In genomic region chr7:109479388-109479787, GRCh38 we compare ENCODE assay signal across 18 cellular contexts.
DNase-seq lines count a peak whose midpoint lies in the region; ATAC-seq, FAIRE-seq and TF ChIP-seq lines count a peak whose summit lies in the region.
"Had no signal": no experiment of that assay in that cellular context is flagged by ENCODE, and none has a peak within 500 bp of the region (broad histone marks: within the 10 kb centered on the region; RNA-seq: fewer than 3 reads in every experiment).

No MANE protein-coding gene starts in this region.

- no peak for ATAC-seq in GM18867 (IDR thresholded peaks at IDR 0.05; ENCODE audit: unreplicated experiment)
- ATAC-seq: CD8-positive, alpha-beta T cell; naive thymus-derived CD4-positive, alpha-beta T cell had no signal

- TF ChIP-seq CTCF in hepatocyte (IDR thresholded peaks at IDR 0.05; ENCODE audit: poor library complexity), result peak; percentile 18

- H3K4me2 ChIP-seq in hepatocyte, result no peak overlapping the region

- TF ChIP-seq POLR2A in H54 (IDR thresholded peaks at IDR 0.05; ENCODE audit: low read depth, low read length), result no peak

- H3K9me3 ChIP-seq in hepatocyte (ENCODE audit: low read depth), result no peaks in the 10 kb centered on the region

- no peaks in the 10 kb centered on the region for H3K27me3 ChIP-seq in hepatocyte

- 80% methylated on average over 2 of the region's 2 CpGs for WGBS in hepatocyte (ENCODE audit: low lambda C conversion rate, missing lambda C conversion rate)

- no peaks in the 10 kb centered on the region for H3K36me3 ChIP-seq in hepatocyte (replicated peaks; ENCODE audit: insufficient read depth, low read depth)

- no peaks in the 10 kb centered on the region for H3K9me2 ChIP-seq in hepatocyte (replicated peaks; ENCODE audit: insufficient read depth)

- H3K79me2 ChIP-seq in hepatocyte, result no peaks in the 10 kb centered on the region

- H3K4me3 ChIP-seq in hepatocyte, result no peak overlapping the region
- H3K4me3 ChIP-seq: lung had no signal

- H3K27ac ChIP-seq in hepatocyte, result no peak overlapping the region

- H2AFZ ChIP-seq in hepatocyte, result no peak overlapping the region

- no peaks in the 10 kb centered on the region for H4K20me1 ChIP-seq in hepatocyte (ENCODE audit: insufficient read depth, poor library complexity, severe bottlenecking)

- DNase-seq in NCI-H1417 (lab: John Stamatoyannopoulos, UW), result peak in 2 of 3 experiments; percentile 34 to 54
- no peak for DNase-seq in NCI-H1417 treated with DMSO at 0.1 percent for 48 hours (lab: John Stamatoyannopoulos, UW)
- no peak for DNase-seq in H54 (ENCODE audit: insufficient read length, low spot score)
- peak; percentile 2 for DNase-seq in OCI-M1 (lab: John Stamatoyannopoulos, UW)
- DNase-seq in hepatocyte (ENCODE audit: low spot score), result no peak
- no peak for DNase-seq in activated CD4-positive, alpha-beta T cell treated with anti-CD3 and anti-CD28 coated beads, Interleukin-2, amount 50 U/mL, for 1 hour
- no peak for DNase-seq in NCI-H1105 (lab: John Stamatoyannopoulos, UW)
- DNase-seq: activated CD4-positive, alpha-beta T cell treated with anti-CD3 and anti-CD28 coated beads for 48 hours; activated T-cell treated with anti-CD3 and anti-CD28 coated beads, Interleukin-2, amount 50 U/mL, for 1 hour; CD8-positive, alpha-beta T cell; GF-D8; naive thymus-derived CD4-positive, alpha-beta T cell; NCI-H226; RPMI8226; stimulated activated CD4-positive, alpha-beta T cell treated with anti-CD3 and anti-CD28 coated beads, Interleukin-15, amount 100 ng/mL, for 24 hours had no signal

- H3K4me1 ChIP-seq in hepatocyte (ENCODE audit: insufficient read depth), result no peaks in the 10 kb centered on the region

- FAIRE-seq in H54 (lab: Jason Lieb, UNC), result peak; percentile 66
- FAIRE-seq: frontal cortex had no signal

Comparison
In these comparisons a context has a peak if more than half of its experiments do, and no peak if none do; other contexts are left out.
1. DNase-seq: peak in NCI-H1417 (2 of 3) and OCI-M1 (single experiment); none in NCI-H1417 treated with DMSO at 0.1 percent for 48 hours (single experiment), H54 (single experiment), hepatocyte (single experiment), activated CD4-positive, alpha-beta T cell treated with anti-CD3 and anti-CD28 coated beads, Interleukin-2, amount 50 U/mL, for 1 hour (single experiment) and NCI-H1105 (single experiment).